11 cellular contexts compared by ENCODE assay signal in genomic region chr13:32940601-32941000, GRCh38.
DNase-seq lines count a peak whose midpoint lies in the region; ATAC-seq and TF ChIP-seq lines count a peak whose summit lies in the region.
"Had no signal": no experiment of that assay in that cellular context is flagged by ENCODE, and none has a peak within 500 bp of the region (broad histone marks: within the 10 kb centered on the region; RNA-seq: fewer than 3 reads in every experiment).

No MANE protein-coding gene starts in this region.

- H3K27ac Mint-ChIP-seq in WTC11: no peak overlapping the region
- no peak overlapping the region for H3K27ac Mint-ChIP-seq in activated CD4-positive, alpha-beta memory T cell treated with anti-CD3 and anti-CD28 coated beads, Interleukin-2, amount 10 ng/mL, durations not matched to agents 7 days and 5 days
- H3K27ac Mint-ChIP-seq in activated T-cell treated with anti-CD3 and anti-CD28 coated beads, Interleukin-2, amount 50 U/mL, for 72 hours: no peak overlapping the region
- H3K27ac Mint-ChIP-seq: CD4-positive, CD25-positive, alpha-beta regulatory T cell; T-helper 1 cell treated with Interleukin-12 subunit alpha and Interleukin-12 subunit beta and Interleukin-4 antibody, amounts not matched to agents 30 μg/mL and 1 μg/mL, for 36 hours had no signal

- no peak for TF ChIP-seq CTCF in WTC11 (IDR thresholded peaks at IDR 0.05)

- POLR2A ChIA-PET in WTC11 (lab: Charles Lee): no interaction called here
- POLR2A ChIA-PET in activated CD4-positive, alpha-beta memory T cell treated with anti-CD3 and anti-CD28 coated beads, Interleukin-2, amount 10 ng/mL, durations not matched to agents 7 days and 5 days (lab: Charles Lee): no interaction called here

- CTCF ChIA-PET in WTC11 (lab: Charles Lee): no interaction called here
- CTCF ChIA-PET in activated CD4-positive, alpha-beta memory T cell treated with anti-CD3 and anti-CD28 coated beads, Interleukin-2, amount 10 ng/mL, durations not matched to agents 7 days and 5 days (lab: Charles Lee): no interaction called here

- H3K36me3 Mint-ChIP-seq in WTC11: 0 out of 2 replicates have a peak, but pooled peaks cover 2% of the 10 kb centered on the region
- no peaks in the 10 kb centered on the region for H3K36me3 Mint-ChIP-seq in activated CD4-positive, alpha-beta memory T cell treated with anti-CD3 and anti-CD28 coated beads, Interleukin-2, amount 10 ng/mL, durations not matched to agents 7 days and 5 days (ENCODE audit: low read depth)
- no peaks in the 10 kb centered on the region for H3K36me3 Mint-ChIP-seq in activated T-cell treated with anti-CD3 and anti-CD28 coated beads, Interleukin-2, amount 50 U/mL, for 72 hours (ENCODE audit: insufficient read depth in 2 of 2)
- H3K36me3 Mint-ChIP-seq: CD4-positive, CD25-positive, alpha-beta regulatory T cell had no signal

- H3K27me3 Mint-ChIP-seq in WTC11 (ENCODE audit: low read depth): no peaks in the 10 kb centered on the region; the same call in 1 of the 2 replicates
- H3K27me3 Mint-ChIP-seq in activated CD4-positive, alpha-beta memory T cell treated with anti-CD3 and anti-CD28 coated beads, Interleukin-2, amount 10 ng/mL, durations not matched to agents 7 days and 5 days: peaks cover 6% of the 10 kb centered on the region
- peaks cover 13% of the 10 kb centered on the region for H3K27me3 Mint-ChIP-seq in activated T-cell treated with anti-CD3 and anti-CD28 coated beads, Interleukin-2, amount 50 U/mL, for 72 hours (ENCODE audit: low read depth)

- no peak overlapping the region for H3K4me3 Mint-ChIP-seq in WTC11
- no peak overlapping the region for H3K4me3 Mint-ChIP-seq in activated CD4-positive, alpha-beta memory T cell treated with anti-CD3 and anti-CD28 coated beads, Interleukin-2, amount 10 ng/mL, durations not matched to agents 7 days and 5 days
- H3K4me3 Mint-ChIP-seq in activated T-cell treated with anti-CD3 and anti-CD28 coated beads, Interleukin-2, amount 50 U/mL, for 72 hours: no peak overlapping the region
- H3K4me3 Mint-ChIP-seq: CD4-positive, CD25-positive, alpha-beta regulatory T cell; T-helper 1 cell treated with Interleukin-12 subunit alpha and Interleukin-12 subunit beta and Interleukin-4 antibody, amounts not matched to agents 30 μg/mL and 1 μg/mL, for 36 hours had no signal

- DNase-seq in AG20443 (ENCODE audit: low spot score) (peak; percentile 23), WTC11 (ENCODE audit: low spot score) (no peak), kidney tubule cell (ENCODE audit: low spot score) (peak; percentile 69)
- no peak for DNase-seq in activated CD4-positive, alpha-beta memory T cell treated with anti-CD3 and anti-CD28 coated beads, Interleukin-2, amount 10 ng/mL, durations not matched to agents 7 days and 5 days
- no peak for DNase-seq in activated T-cell treated with anti-CD3 and anti-CD28 coated beads, Interleukin-2, amount 50 U/mL, for 72 hours
- DNase-seq in activated CD4-positive, alpha-beta T cell treated with anti-CD3 and anti-CD28 coated beads, Interleukin-2, amount 50 U/mL, for 48 hours: no peak
- DNase-seq: CD4-positive, CD25-positive, alpha-beta regulatory T cell; uterus had no signal

- peaks cover 22% of the 10 kb centered on the region for H3K9me3 Mint-ChIP-seq in WTC11
- peaks cover 2% of the 10 kb centered on the region for H3K9me3 Mint-ChIP-seq in activated CD4-positive, alpha-beta memory T cell treated with anti-CD3 and anti-CD28 coated beads, Interleukin-2, amount 10 ng/mL, durations not matched to agents 7 days and 5 days
- H3K9me3 Mint-ChIP-seq in activated T-cell treated with anti-CD3 and anti-CD28 coated beads, Interleukin-2, amount 50 U/mL, for 72 hours: peaks cover 3 to 9% of the 10 kb centered on the region in 2 donors

- peak; percentile 63 for ATAC-seq in HG03175 (IDR thresholded peaks at IDR 0.05; ENCODE audit: unreplicated experiment)
- ATAC-seq in WTC11: peak; percentile 24; the same call in 1 of the 2 replicates
- ATAC-seq in activated T-cell treated with anti-CD3 and anti-CD28 coated beads, Interleukin-2, amount 50 U/mL, for 72 hours (replicated peaks in 1 of 2): no peak
- no peak for ATAC-seq in HG02938 (IDR thresholded peaks at IDR 0.05; ENCODE audit: unreplicated experiment)

- no peaks in the 10 kb centered on the region for H3K4me1 Mint-ChIP-seq in WTC11
- peaks cover 5% of the 10 kb centered on the region for H3K4me1 Mint-ChIP-seq in activated CD4-positive, alpha-beta memory T cell treated with anti-CD3 and anti-CD28 coated beads, Interleukin-2, amount 10 ng/mL, durations not matched to agents 7 days and 5 days
- peaks cover 14% of the 10 kb centered on the region for H3K4me1 Mint-ChIP-seq in activated T-cell treated with anti-CD3 and anti-CD28 coated beads, Interleukin-2, amount 50 U/mL, for 72 hours (ENCODE audit: low read depth)
- H3K4me1 Mint-ChIP-seq: CD4-positive, CD25-positive, alpha-beta regulatory T cell had no signal

TF ChIP-seq in WTC11, 78 proteins besides CTCF, POLR2A, EP300 and RAD21:
- TF ChIP-seq ERG (CRISPR knock-in tag; IDR thresholded peaks at IDR 0.05) (no peak), PREB (CRISPR knock-in tag; IDR thresholded peaks at IDR 0.05; ENCODE audit: borderline replicate concordance) (no peak), RELA (CRISPR knock-in tag; IDR thresholded peaks at IDR 0.05; ENCODE audit: borderline replicate concordance) (no peak), NFYB (CRISPR knock-in tag; conservative IDR thresholded peaks at IDR 0.05; ENCODE audit: low read depth) (no peak)

Comparison
In these comparisons a context has a peak if more than half of its experiments do, and no peak if none do; other contexts are left out.
1. DNase-seq: peak in AG20443 (single experiment) and kidney tubule cell (single experiment); none in WTC11 (single experiment), activated CD4-positive, alpha-beta memory T cell treated with anti-CD3 and anti-CD28 coated beads, Interleukin-2, amount 10 ng/mL, durations not matched to agents 7 days and 5 days (single experiment), activated T-cell treated with anti-CD3 and anti-CD28 coated beads, Interleukin-2, amount 50 U/mL, for 72 hours (0 of 2) and activated CD4-positive, alpha-beta T cell treated with anti-CD3 and anti-CD28 coated beads, Interleukin-2, amount 50 U/mL, for 48 hours (0 of 2).
2. ATAC-seq: peak in HG03175 (single experiment) and WTC11 (single experiment); none in activated T-cell treated with anti-CD3 and anti-CD28 coated beads, Interleukin-2, amount 50 U/mL, for 72 hours (0 of 2) and HG02938 (single experiment).